Comparison of ENCODE assay signal across 8 cellular contexts in the genomic region with DNA sequence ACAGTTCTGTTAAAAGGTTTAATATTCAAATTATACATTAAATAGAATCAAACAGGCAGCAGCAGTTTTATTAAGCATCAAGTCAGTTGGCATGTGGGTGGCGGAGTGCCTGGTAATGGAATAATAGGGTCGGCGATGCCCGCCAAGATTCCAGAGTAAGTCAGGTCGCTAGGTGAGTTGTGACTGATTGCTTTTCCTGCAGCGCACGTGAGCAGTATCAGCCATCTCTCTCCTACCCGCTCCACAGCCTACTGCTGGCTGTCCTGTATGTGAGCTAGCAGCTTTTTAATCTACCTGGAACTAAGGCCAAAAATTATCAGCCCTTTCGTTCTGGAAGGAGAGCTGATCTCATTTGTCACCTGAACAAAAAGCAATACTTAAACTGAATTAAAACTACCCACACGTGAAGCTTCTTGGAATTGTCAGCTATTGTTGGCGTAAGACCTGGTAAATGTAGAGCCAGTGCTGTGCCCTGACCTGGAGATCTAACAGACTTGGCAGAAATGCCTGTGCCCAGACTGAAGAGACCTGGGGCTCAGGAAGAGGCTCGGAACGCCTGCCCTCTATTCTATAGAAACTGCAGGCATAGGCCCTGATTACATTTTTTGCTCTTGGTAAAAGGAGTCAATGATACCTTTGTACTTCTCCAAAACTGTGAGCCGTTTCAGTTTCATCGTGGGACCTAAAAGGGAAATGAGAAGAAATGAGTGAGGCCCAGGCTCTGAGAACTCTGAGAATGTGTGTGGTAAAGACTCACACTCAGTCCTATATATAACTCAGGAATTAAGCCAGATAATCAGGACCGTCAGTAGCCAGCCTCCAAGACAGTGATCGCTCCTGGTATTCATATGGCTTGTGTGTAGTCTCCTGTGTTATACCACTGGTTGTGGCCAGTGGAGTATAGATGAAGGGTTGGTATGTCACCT. TPM values are rescaled to one million over a fixed set of nuclear protein-coding genes. Genes with fewer than 3 reads are reported as not detected.
DNase-seq lines count a peak whose midpoint lies in the region; ATAC-seq and TF ChIP-seq lines count a peak whose summit lies in the region.

No MANE protein-coding gene starts in this region.

- H3K4me1 Mint-ChIP-seq in nephron progenitor cell (no peaks in the 10 kb centered on the region), osteocyte (ENCODE audit: unreplicated experiment) (no peaks in the 10 kb centered on the region)

- H3K36me3 Mint-ChIP-seq in nephron progenitor cell (ENCODE audit: low read depth), result peaks cover 45% of the 10 kb centered on the region
- H3K36me3 Mint-ChIP-seq in osteocyte (ENCODE audit: unreplicated experiment), result peaks cover 47% of the 10 kb centered on the region

- peaks cover 3% of the 10 kb centered on the region for H3K27me3 Mint-ChIP-seq in nephron progenitor cell (ENCODE audit: low read depth, poor library complexity)
- no peaks in the 10 kb centered on the region for H3K27me3 Mint-ChIP-seq in osteocyte (ENCODE audit: unreplicated experiment)

- peak; percentile 51 for ATAC-seq in GM18870 (IDR thresholded peaks at IDR 0.05; ENCODE audit: unreplicated experiment)
- peak; percentile 50 for ATAC-seq in HG02623 (IDR thresholded peaks at IDR 0.05; ENCODE audit: unreplicated experiment)

- TF ChIP-seq CTCF in nephron progenitor cell (IDR thresholded peaks at IDR 0.05) (no peak), osteocyte (IDR thresholded peaks at IDR 0.05) (no peak)

- peak; percentile 96 for DNase-seq in MV-4-11 (lab: John Stamatoyannopoulos, UW)
- DNase-seq in nephron progenitor cell, result no peak
- no peak for DNase-seq in NCI-H1694 (lab: John Stamatoyannopoulos, UW)
- DNase-seq in NCI-H2196 (lab: John Stamatoyannopoulos, UW; ENCODE audit: unreplicated experiment), result no peak
- no peak for DNase-seq in NCI-H748 (lab: John Stamatoyannopoulos, UW; ENCODE audit: unreplicated experiment)
- DNase-seq in osteocyte (ENCODE audit: extremely low spot score, unreplicated experiment), result no peak

- H3K27ac Mint-ChIP-seq in nephron progenitor cell (peak overlapping the region; percentile 22), osteocyte (ENCODE audit: unreplicated experiment) (no peak overlapping the region)

- H3K4me3 Mint-ChIP-seq in nephron progenitor cell (no peak overlapping the region), osteocyte (ENCODE audit: unreplicated experiment) (no peak overlapping the region)

- H3K9me3 Mint-ChIP-seq in nephron progenitor cell, result no peaks in the 10 kb centered on the region
- H3K9me3 Mint-ChIP-seq in osteocyte (ENCODE audit: unreplicated experiment), result no peaks in the 10 kb centered on the region

RNA-seq across cellular contexts. Expression of a gene that starts 21.9 kb away (rescaled TPM):
- 46.7 and 47.4 TPM in 2 replicates for total RNA-seq in osteocyte

RNA-seq across cellular contexts. Expression of a gene that starts 39.9 kb away (rescaled TPM):
- total RNA-seq in osteocyte, result 7.6 and 9.6 TPM in 2 replicates
